In the genomic region with DNA sequence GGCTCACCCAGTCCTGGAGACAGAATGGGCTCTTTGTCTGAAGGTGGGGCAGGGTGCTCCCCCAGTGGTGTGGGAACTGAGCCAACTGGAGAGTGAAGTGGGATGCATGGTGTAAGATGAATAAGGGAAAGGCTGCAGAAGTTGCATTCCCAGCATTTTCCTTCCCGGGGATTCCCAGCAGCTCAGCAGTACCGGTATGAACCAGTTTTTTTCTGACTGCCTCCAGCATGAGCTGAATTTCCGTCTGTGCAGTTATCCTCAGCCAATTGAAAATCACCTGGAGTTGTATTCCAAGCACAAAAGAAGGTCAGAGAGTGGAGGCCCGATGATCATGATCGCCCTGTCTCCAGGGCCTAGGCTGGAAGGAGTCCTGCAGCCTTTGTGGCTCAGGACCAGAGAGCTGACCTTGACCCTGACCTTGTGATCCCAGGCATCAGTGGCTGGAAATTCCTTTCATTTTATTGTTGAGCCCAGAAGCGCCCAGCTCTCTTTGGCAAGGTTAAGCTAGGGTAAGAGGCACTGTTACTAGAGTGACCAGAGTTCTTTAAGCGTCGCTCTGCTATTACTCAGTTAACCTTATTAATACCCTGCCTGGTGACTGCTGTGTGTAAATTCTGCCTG, we compare ENCODE assay signal across 8 cellular contexts. TPM values are rescaled to one million over a fixed set of nuclear protein-coding genes. Genes with fewer than 3 reads are reported as not detected.
A peak's percentile ranks its signal among the peaks of the same experiment; 100 is the strongest.
DNase-seq lines count a peak whose midpoint lies in the region; ATAC-seq and TF ChIP-seq lines count a peak whose summit lies in the region.

No MANE protein-coding gene starts in this region.

- POLR2A ChIA-PET in naive thymus-derived CD4-positive, alpha-beta T cell (lab: Charles Lee), result interaction anchor here (0.6 to 4.6 kb wide), 8 partner anchors 8 to 58 kb away, joined by 3 to 59 read pairs (median 6); a partner anchor contains a TSS

- H3K4me3 ChIP-seq in SU-DHL-6 (ENCODE audit: insufficient read depth, low read length, poor library complexity, severe bottlenecking), result no peak overlapping the region
- peak overlapping the region; percentile 14 for H3K4me3 ChIP-seq in naive thymus-derived CD4-positive, alpha-beta T cell (ENCODE audit: low read length)

- H3K36me3 Mint-ChIP-seq in stimulated activated naive CD8-positive, alpha-beta T cell treated with anti-CD3 and anti-CD28 coated beads, Interleukin-15, Interleukin-2, amounts not matched to agents 100 ng/mL and 50 ng/mL, for 24 hours (ENCODE audit: low read depth), result peaks cover 19% of the 10 kb centered on the region
- peaks cover 0 to 34% (median 5%) of the 10 kb centered on the region in 5 donors for H3K36me3 Mint-ChIP-seq in naive thymus-derived CD4-positive, alpha-beta T cell

- H3K27me3 ChIP-seq in SU-DHL-6 (ENCODE audit: low read length), result no peaks in the 10 kb centered on the region
- H3K27me3 ChIP-seq in naive thymus-derived CD4-positive, alpha-beta T cell (ENCODE audit: control insufficient read depth in 2 of 2, insufficient read depth in 2 of 2, low read length in 2 of 2), result no peaks in the 10 kb centered on the region

- no peaks in the 10 kb centered on the region for H3K9me3 ChIP-seq in SU-DHL-6 (ENCODE audit: insufficient read depth, low read length)
- no peaks in the 10 kb centered on the region for H3K9me3 ChIP-seq in naive thymus-derived CD4-positive, alpha-beta T cell (ENCODE audit: control insufficient read depth in 2 of 3, low read length in 3 of 3)

- H3K4me1 ChIP-seq in naive thymus-derived CD4-positive, alpha-beta T cell (ENCODE audit: control insufficient read depth in 2 of 2, insufficient read depth in 2 of 2, low read length in 2 of 2), result peaks cover 32 to 68% of the 10 kb centered on the region in 2 donors

- no peaks in the 10 kb centered on the region for H3K9me2 ChIP-seq in SU-DHL-6 (replicated peaks; ENCODE audit: insufficient read depth, low read length)

- CTCF ChIA-PET in naive thymus-derived CD4-positive, alpha-beta T cell (lab: Charles Lee), result no interaction called here

- no peak for ATAC-seq in stimulated activated naive CD8-positive, alpha-beta T cell treated with anti-CD3 and anti-CD28 coated beads, Interleukin-15, Interleukin-2, amounts not matched to agents 100 U/mL and 50 U/mL, for 24 hours
- ATAC-seq in esophagus mucosa (peak; percentile 73), GM19455 (IDR thresholded peaks at IDR 0.05; ENCODE audit: unreplicated experiment) (no peak)
- no peak for ATAC-seq in naive thymus-derived CD4-positive, alpha-beta T cell

- H3K4me1 Mint-ChIP-seq in stimulated activated naive CD8-positive, alpha-beta T cell treated with anti-CD3 and anti-CD28 coated beads, Interleukin-15, Interleukin-2, amounts not matched to agents 100 ng/mL and 50 ng/mL, for 24 hours (ENCODE audit: low read depth), result peaks cover 63% of the 10 kb centered on the region
- peaks cover 43 to 72% (median 49%) of the 10 kb centered on the region in 7 donors for H3K4me1 Mint-ChIP-seq in naive thymus-derived CD4-positive, alpha-beta T cell

- peak overlapping the region; percentile 72 for H3K4me3 Mint-ChIP-seq in stimulated activated naive CD8-positive, alpha-beta T cell treated with anti-CD3 and anti-CD28 coated beads, Interleukin-15, Interleukin-2, amounts not matched to agents 100 ng/mL and 50 ng/mL, for 24 hours
- peak overlapping the region in 8 of 10 donors; percentile 34 to 88 (median 75) for H3K4me3 Mint-ChIP-seq in naive thymus-derived CD4-positive, alpha-beta T cell

- H3K79me2 ChIP-seq in SU-DHL-6 (ENCODE audit: insufficient read depth, low read length), result peaks cover 17% of the 10 kb centered on the region; the same call in 1 of the 2 replicates

- no peaks in the 10 kb centered on the region for H4K20me1 ChIP-seq in SU-DHL-6 (ENCODE audit: low read depth, low read length)

- no peaks in the 10 kb centered on the region for H3F3A ChIP-seq in SU-DHL-6 (ENCODE audit: insufficient read depth)

- no peak overlapping the region for H3K9ac ChIP-seq in SU-DHL-6 (ENCODE audit: low read length)

- no peaks in the 10 kb centered on the region for H3K36me3 ChIP-seq in SU-DHL-6 (ENCODE audit: low read length)
- no peaks in the 10 kb centered on the region for H3K36me3 ChIP-seq in naive thymus-derived CD4-positive, alpha-beta T cell (ENCODE audit: control insufficient read depth in 2 of 3, insufficient read depth in 3 of 3, low read length in 3 of 3)

- peak overlapping the region; percentile 2 for H3K4me2 ChIP-seq in SU-DHL-6 (ENCODE audit: low read depth, low read length, poor library complexity, severe bottlenecking)

- no peak for TF ChIP-seq CTCF in SU-DHL-6 (IDR thresholded peaks at IDR 0.05; ENCODE audit: insufficient read depth, low read length, poor library complexity, severe bottlenecking)

- H3K27ac Mint-ChIP-seq in stimulated activated naive CD8-positive, alpha-beta T cell treated with anti-CD3 and anti-CD28 coated beads, Interleukin-15, Interleukin-2, amounts not matched to agents 100 ng/mL and 50 ng/mL, for 24 hours, result peak overlapping the region; percentile 97
- peak overlapping the region; percentile 92 to 100 (median 98) for H3K27ac Mint-ChIP-seq in naive thymus-derived CD4-positive, alpha-beta T cell

- intact Hi-C loops in naive thymus-derived CD4-positive, alpha-beta T cell (cut with micrococcal nuclease), result loop anchor here (1.0 to 5.0 kb wide), 11 partner anchors 9 to 207 kb away; a partner anchor contains a TSS

- H3K27me3 Mint-ChIP-seq in stimulated activated naive CD8-positive, alpha-beta T cell treated with anti-CD3 and anti-CD28 coated beads, Interleukin-15, Interleukin-2, amounts not matched to agents 100 ng/mL and 50 ng/mL, for 24 hours, result no peaks in the 10 kb centered on the region
- no peaks in the 10 kb centered on the region for H3K27me3 Mint-ChIP-seq in naive thymus-derived CD4-positive, alpha-beta T cell

- no peak overlapping the region for H2AFZ ChIP-seq in SU-DHL-6 (ENCODE audit: low read depth, low read length, severe bottlenecking)

- H3K9me3 Mint-ChIP-seq in stimulated activated naive CD8-positive, alpha-beta T cell treated with anti-CD3 and anti-CD28 coated beads, Interleukin-15, Interleukin-2, amounts not matched to agents 100 ng/mL and 50 ng/mL, for 24 hours, result no peaks in the 10 kb centered on the region
- H3K9me3 Mint-ChIP-seq in naive thymus-derived CD4-positive, alpha-beta T cell, result peaks cover 0 to 3% (median 0%) of the 10 kb centered on the region in 11 donors

- H3K27ac ChIP-seq in SU-DHL-6 (ENCODE audit: low read depth, low read length), result no peak overlapping the region; the same call in 1 of the 2 replicates
- H3K27ac ChIP-seq in naive thymus-derived CD4-positive, alpha-beta T cell (ENCODE audit: low read depth, low read length), result peak overlapping the region; percentile 79

- no peak for DNase-seq in stimulated activated naive CD8-positive, alpha-beta T cell treated with anti-CD3 and anti-CD28 coated beads, Interleukin-15, Interleukin-2, amounts not matched to agents 100 U/mL and 50 U/mL, for 24 hours
- DNase-seq in naive thymus-derived CD4-positive, alpha-beta T cell, result no peak
- DNase-seq in GF-D8 (lab: John Stamatoyannopoulos, UW), result no peak
- DNase-seq in D341Med (ENCODE audit: low spot score), result no peak

RNA-seq across cellular contexts. Expression of a gene that starts 33.4 kb away (rescaled TPM):
- 99.2 TPM for total RNA-seq in esophagus mucosa
- 100 to 1,000 TPM in 1 of 5 experiments, 10 to 100 TPM in 4; 43.1 to 122 (median 66.3) TPM for total RNA-seq in naive thymus-derived CD4-positive, alpha-beta T cell
- polyA plus RNA-seq in naive thymus-derived CD4-positive, alpha-beta T cell, result 10 to 100 TPM; 20.3 to 25.0 TPM

RNA-seq across cellular contexts. Expression of a gene that starts 57.8 kb away (rescaled TPM):
- total RNA-seq in esophagus mucosa, result 33.9 TPM
- total RNA-seq in naive thymus-derived CD4-positive, alpha-beta T cell, result 10 to 100 TPM; 70.0 to 98.5 (median 95.3) TPM
- polyA plus RNA-seq in naive thymus-derived CD4-positive, alpha-beta T cell, result 10 to 100 TPM; 61.6 to 93.7 TPM
